1 cellular context compared by ENCODE assay signal in genomic region chr3:135161425-135161824, GRCh38.
TF ChIP-seq lines count a peak whose summit lies in the region.

No MANE protein-coding gene starts in this region.

TF ChIP-seq in H1, 55 proteins besides CTCF, POLR2A, EP300 and RAD21 (continued from another document):
- TF ChIP-seq BCL11A (IDR thresholded peaks at IDR 0.05; ENCODE audit: low read depth in 2 of 2, low read length in 2 of 2) (no peak), EZH2 (IDR thresholded peaks at IDR 0.05; ENCODE audit: low read depth, low read length, severe bottlenecking) (no peak), KDM4A (IDR thresholded peaks at IDR 0.05; ENCODE audit: low read depth, low read length, severe bottlenecking) (no peak), NANOG (IDR thresholded peaks at IDR 0.05; ENCODE audit: insufficient read depth, low read depth, low read length, poor library complexity, severe bottlenecking) (no peak), CREB1 (IDR thresholded peaks at IDR 0.05) (no peak), TEAD4 (IDR thresholded peaks at IDR 0.05; ENCODE audit: low read depth, low read length) (no peak), RNF2 (IDR thresholded peaks at IDR 0.05; ENCODE audit: borderline replicate concordance, low read depth, low read length, missing control alignments, poor library complexity, severe bottlenecking) (no peak), BACH1 (IDR thresholded peaks at IDR 0.05; ENCODE audit: low read length) (no peak), TAF7 (optimal IDR thresholded peaks at IDR 0.05; ENCODE audit: borderline replicate concordance, low read depth, low read length) (no peak), MAX (IDR thresholded peaks at IDR 0.05) (no peak), RXRA (IDR thresholded peaks at IDR 0.05; ENCODE audit: insufficient read depth, low read depth, low read length) (no peak), YY1 (IDR thresholded peaks at IDR 0.05; ENCODE audit: low read depth, low read length) (no peak), PHF8 (conservative IDR thresholded peaks at IDR 0.05; ENCODE audit: low read depth, low read length) (no peak), SP2 (IDR thresholded peaks at IDR 0.05; ENCODE audit: low read length) (no peak), CHD2 (IDR thresholded peaks at IDR 0.05; ENCODE audit: low read length) (no peak), KDM1A (IDR thresholded peaks at IDR 0.05; ENCODE audit: borderline replicate concordance, low read length) (no peak), TCF12 (IDR thresholded peaks at IDR 0.05; ENCODE audit: low read depth, low read length) (no peak)
